ENCODE assay signal across 34 cellular contexts in the genomic region with DNA sequence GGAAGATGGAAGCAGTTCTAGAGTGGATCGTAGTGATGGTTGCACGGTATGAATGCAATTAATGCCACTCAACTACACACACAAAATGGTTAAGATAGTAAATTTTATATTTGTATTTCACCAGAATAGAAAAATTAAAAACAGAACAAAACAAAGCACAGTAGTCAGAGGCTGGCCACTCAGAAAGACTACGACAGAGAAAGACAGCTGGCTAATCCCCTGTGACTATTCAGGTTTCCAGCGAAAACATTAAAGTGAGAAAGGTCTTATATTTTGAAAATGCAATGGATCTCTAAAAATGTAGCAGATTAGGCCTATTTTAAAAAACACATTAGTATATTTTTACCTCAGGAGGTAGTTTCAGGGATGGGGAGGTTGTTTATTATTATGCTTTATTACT.
"Had no signal": no experiment of that assay in that cellular context is flagged by ENCODE, and none has a peak within 500 bp of the region (broad histone marks: within the 10 kb centered on the region; RNA-seq: fewer than 3 reads in every experiment).

No MANE protein-coding gene starts in this region.

- H3K9me3 Mint-ChIP-seq: activated CD4-positive, alpha-beta T cell treated with anti-CD3 and anti-CD28 coated beads, Interleukin-2, amount 10 ng/mL, durations not matched to agents 24 days and 14 days; activated naive CD8-positive, alpha-beta T cell treated with anti-CD3 and anti-CD28 coated beads, Interleukin-2, amount 50 U/mL, for 24 hours had no signal

- ATAC-seq: activated CD4-positive, CD25-positive, alpha-beta regulatory T cell treated with anti-CD3 and anti-CD28 coated beads, Interleukin-2, amount 50 U/mL, for 24 hours; activated CD8-positive, alpha-beta memory T cell treated with anti-CD3 and anti-CD28 coated beads, Interleukin-2, amount 10 ng/mL, durations not matched to agents 7 days and 5 days; activated CD8-positive, alpha-beta T cell treated with anti-CD3 and anti-CD28 coated beads, Interleukin-2, amount 10 ng/mL, durations not matched to agents 7 days and 5 days; activated naive CD8-positive, alpha-beta T cell treated with anti-CD3 and anti-CD28 coated beads, Interleukin-2, amount 50 U/mL, for 24 hours; body of pancreas; effector memory CD8-positive, alpha-beta T cell; foreskin keratinocyte; gastroesophageal sphincter; T-helper 17 cell had no signal

- H3K27ac ChIP-seq: adrenal gland, body of pancreas, esophagus muscularis mucosa, foreskin keratinocyte, gastroesophageal sphincter, WERI-Rb-1 had no signal

- H3K4me1 Mint-ChIP-seq: activated B cell treated with CpG ODN at 0.5 μM for 24 hours; activated CD4-positive, alpha-beta T cell treated with anti-CD3 and anti-CD28 coated beads, Interleukin-2, amount 10 ng/mL, durations not matched to agents 24 days and 14 days; activated CD8-positive, alpha-beta memory T cell treated with anti-CD3 and anti-CD28 coated beads, Interleukin-2, amount 10 ng/mL, durations not matched to agents 7 days and 5 days; activated naive CD4-positive, alpha-beta T cell treated with anti-CD3 and anti-CD28 coated beads, Interleukin-2, amount 50 U/mL, for 24 hours; activated naive CD8-positive, alpha-beta T cell treated with anti-CD3 and anti-CD28 coated beads for 36 hours; activated naive CD8-positive, alpha-beta T cell treated with anti-CD3 and anti-CD28 coated beads, Interleukin-2, amount 50 U/mL, for 24 hours; T-helper 17 cell had no signal

- H3K27ac Mint-ChIP-seq: activated B cell treated with CpG ODN at 0.5 μM for 24 hours; activated CD4-positive, alpha-beta memory T cell treated with anti-CD3 and anti-CD28 coated beads for 36 hours; activated CD4-positive, alpha-beta T cell treated with anti-CD3 and anti-CD28 coated beads, Interleukin-2, amount 10 ng/mL, durations not matched to agents 24 days and 14 days; activated CD8-positive, alpha-beta memory T cell treated with anti-CD3 and anti-CD28 coated beads, Interleukin-2, amount 10 ng/mL, durations not matched to agents 7 days and 5 days; activated CD8-positive, alpha-beta T cell treated with anti-CD3 and anti-CD28 coated beads, Interleukin-2, amount 10 ng/mL, durations not matched to agents 7 days and 5 days; activated naive CD4-positive, alpha-beta T cell treated with anti-CD3 and anti-CD28 coated beads for 36 hours; activated naive CD4-positive, alpha-beta T cell treated with anti-CD3 and anti-CD28 coated beads, Interleukin-2, amount 50 U/mL, for 24 hours; activated naive CD8-positive, alpha-beta T cell treated with anti-CD3 and anti-CD28 coated beads for 36 hours; activated naive CD8-positive, alpha-beta T cell treated with anti-CD3 and anti-CD28 coated beads, Interleukin-2, amount 50 U/mL, for 24 hours; activated T-helper 1 cell treated with anti-CD3 and anti-CD28 coated beads, Interleukin-12 subunit alpha, Interleukin-12 subunit beta, Interleukin-2, Interleukin-4 antibody, amounts not matched to agents 30 ng/mL and 10 ng/mL and 1 ng/mL, durations not matched to agents 14 hours and 24 hours and 36 hours; activated T-helper 2 cell treated with anti-CD3 and anti-CD28 coated beads, Interferon-gamma antibody, Interleukin-2, Interleukin-4, amounts not matched to agents 10 μg/mL and 5 μg/mL and 100 μg/mL, durations not matched to agents 14 hours and 24 hours and 36 hours; effector memory CD8-positive, alpha-beta T cell; T-helper 17 cell; T-helper 2 cell treated with Interferon-gamma antibody and Interleukin-4, amounts not matched to agents 5 μg/mL and 100 μg/mL, for 36 hours had no signal

- H3K4me3 ChIP-seq: adrenal gland, body of pancreas, esophagus muscularis mucosa, gastroesophageal sphincter had no signal

- H3K4me1 ChIP-seq: adrenal gland, body of pancreas, esophagus muscularis mucosa, foreskin keratinocyte, gastroesophageal sphincter had no signal

- H3K9me3 ChIP-seq: adrenal gland, body of pancreas, esophagus muscularis mucosa, gastroesophageal sphincter had no signal

- H3K27me3 ChIP-seq: adrenal gland, body of pancreas, esophagus muscularis mucosa, foreskin keratinocyte, gastroesophageal sphincter had no signal

- H3K4me3 Mint-ChIP-seq: activated B cell treated with CpG ODN at 0.5 μM for 24 hours; activated CD4-positive, alpha-beta memory T cell treated with anti-CD3 and anti-CD28 coated beads for 36 hours; activated CD4-positive, alpha-beta T cell treated with anti-CD3 and anti-CD28 coated beads, Interleukin-2, amount 10 ng/mL, durations not matched to agents 24 days and 14 days; activated CD8-positive, alpha-beta memory T cell treated with anti-CD3 and anti-CD28 coated beads, Interleukin-2, amount 10 ng/mL, durations not matched to agents 7 days and 5 days; activated CD8-positive, alpha-beta T cell treated with anti-CD3 and anti-CD28 coated beads, Interleukin-2, amount 10 ng/mL, durations not matched to agents 7 days and 5 days; activated naive CD4-positive, alpha-beta T cell treated with anti-CD3 and anti-CD28 coated beads for 36 hours; activated naive CD4-positive, alpha-beta T cell treated with anti-CD3 and anti-CD28 coated beads, Interleukin-2, amount 50 U/mL, for 24 hours; activated naive CD8-positive, alpha-beta T cell treated with anti-CD3 and anti-CD28 coated beads for 36 hours; activated naive CD8-positive, alpha-beta T cell treated with anti-CD3 and anti-CD28 coated beads, Interleukin-2, amount 50 U/mL, for 24 hours; activated T-helper 1 cell treated with anti-CD3 and anti-CD28 coated beads, Interleukin-12 subunit alpha, Interleukin-12 subunit beta, Interleukin-2, Interleukin-4 antibody, amounts not matched to agents 30 ng/mL and 10 ng/mL and 1 ng/mL, durations not matched to agents 14 hours and 24 hours and 36 hours; effector memory CD8-positive, alpha-beta T cell; T-helper 17 cell; T-helper 2 cell treated with Interferon-gamma antibody and Interleukin-4, amounts not matched to agents 5 μg/mL and 100 μg/mL, for 36 hours had no signal

- DNase-seq: activated B cell treated with CpG ODN at 0.5 μM for 24 hours; activated CD4-positive, alpha-beta memory T cell treated with anti-CD3 and anti-CD28 coated beads for 36 hours; activated CD4-positive, alpha-beta T cell treated with anti-CD3 and anti-CD28 coated beads, Interleukin-2, amount 10 ng/mL, durations not matched to agents 24 days and 14 days; activated CD8-positive, alpha-beta memory T cell treated with anti-CD3 and anti-CD28 coated beads, Interleukin-2, amount 10 ng/mL, durations not matched to agents 7 days and 5 days; activated CD8-positive, alpha-beta memory T cell treated with anti-CD3 and anti-CD28 coated beads, Interleukin-2, amount 50 U/mL, for 4 hours; activated CD8-positive, alpha-beta T cell treated with anti-CD3 and anti-CD28 coated beads, Interleukin-2, amount 10 ng/mL, durations not matched to agents 7 days and 5 days; activated effector memory CD4-positive, alpha-beta T cell treated with anti-CD3 and anti-CD28 coated beads, Interleukin-2, amount 50 U/mL, for 16 hours; activated naive CD4-positive, alpha-beta T cell treated with anti-CD3 and anti-CD28 coated beads for 36 hours; activated naive CD8-positive, alpha-beta T cell treated with anti-CD3 and anti-CD28 coated beads for 36 hours; activated naive CD8-positive, alpha-beta T cell treated with anti-CD3 and anti-CD28 coated beads, Interleukin-2, amount 50 U/mL, for 24 hours; activated T-cell treated with anti-CD3 and anti-CD28 coated beads, Interleukin-2, amount 50 U/mL, for 1 hour; activated T-cell treated with anti-CD3 and anti-CD28 coated beads, Interleukin-2, amount 50 U/mL, for 48 hours; adrenal gland; amygdala; aorta; body of pancreas; caudate nucleus; cortex of kidney; dermis blood vessel endothelial cell; effector CD4-positive, alpha-beta T cell; effector memory CD8-positive, alpha-beta T cell; erythroblast; foreskin keratinocyte; head of caudate nucleus; T-helper 17 cell; T1000; WERI-Rb-1 had no signal

- H3K27me3 Mint-ChIP-seq: activated B cell treated with CpG ODN at 0.5 μM for 24 hours; activated CD4-positive, alpha-beta memory T cell treated with anti-CD3 and anti-CD28 coated beads for 36 hours; activated CD4-positive, alpha-beta T cell treated with anti-CD3 and anti-CD28 coated beads, Interleukin-2, amount 10 ng/mL, durations not matched to agents 24 days and 14 days; activated CD8-positive, alpha-beta memory T cell treated with anti-CD3 and anti-CD28 coated beads, Interleukin-2, amount 10 ng/mL, durations not matched to agents 7 days and 5 days; activated naive CD4-positive, alpha-beta T cell treated with anti-CD3 and anti-CD28 coated beads, Interleukin-2, amount 50 U/mL, for 24 hours; activated naive CD8-positive, alpha-beta T cell treated with anti-CD3 and anti-CD28 coated beads for 36 hours; activated naive CD8-positive, alpha-beta T cell treated with anti-CD3 and anti-CD28 coated beads, Interleukin-2, amount 50 U/mL, for 24 hours; effector memory CD8-positive, alpha-beta T cell; T-helper 17 cell had no signal

- H3K36me3 ChIP-seq: adrenal gland, esophagus muscularis mucosa, gastroesophageal sphincter, WERI-Rb-1 had no signal

- H3K36me3 Mint-ChIP-seq: activated CD4-positive, alpha-beta memory T cell treated with anti-CD3 and anti-CD28 coated beads for 36 hours; activated CD8-positive, alpha-beta memory T cell treated with anti-CD3 and anti-CD28 coated beads, Interleukin-2, amount 10 ng/mL, durations not matched to agents 7 days and 5 days; activated naive CD4-positive, alpha-beta T cell treated with anti-CD3 and anti-CD28 coated beads, Interleukin-2, amount 50 U/mL, for 24 hours; activated naive CD8-positive, alpha-beta T cell treated with anti-CD3 and anti-CD28 coated beads for 36 hours had no signal
